In the genomic region with DNA sequence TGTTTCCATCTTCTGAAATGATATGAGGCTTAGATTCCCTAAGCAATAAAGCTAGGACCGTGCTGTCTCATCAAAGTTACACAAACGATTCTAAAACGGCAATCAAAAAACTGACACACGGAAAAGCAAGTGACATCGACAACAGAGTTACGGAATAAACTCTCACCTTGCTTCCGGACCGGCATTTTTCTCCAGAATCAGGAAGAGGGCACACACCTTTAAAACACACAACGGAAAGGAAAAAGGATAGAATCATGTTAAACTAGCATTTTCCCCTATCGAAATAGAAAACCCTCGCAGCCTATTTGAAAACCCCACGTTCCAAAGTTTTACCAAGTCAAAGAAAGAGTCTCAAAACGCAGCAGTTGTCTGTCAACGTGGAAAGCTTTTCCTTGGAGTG, we compare ENCODE assay signal across 8 cellular contexts. TPM values are rescaled to one million over a fixed set of nuclear protein-coding genes. Genes with fewer than 3 reads are reported as not detected.
DNase-seq lines count a peak whose midpoint lies in the region; ATAC-seq and TF ChIP-seq lines count a peak whose summit lies in the region.

No MANE protein-coding gene starts in this region.

- CTCF ChIA-PET in HEK293 (lab: Yijun Ruan, JAX): interaction anchor here (0.6 kb wide), 1 partner anchor 51 kb away, joined by 3 read pairs; no protein-coding TSS in a partner anchor

- no peak for TF ChIP-seq CTCF in AG09309 (IDR thresholded peaks at IDR 0.05; ENCODE audit: control insufficient read depth, insufficient read depth, low read depth, low read length, missing control alignments)
- TF ChIP-seq CTCF in HEK293 (tag by site-specific recombination; IDR thresholded peaks at IDR 0.05): no peak
- TF ChIP-seq CTCF in liver (IDR thresholded peaks at IDR 0.05; ENCODE audit: low read depth, low read length, missing input control): no peak
- no peak for TF ChIP-seq CTCF in transverse colon (IDR thresholded peaks at IDR 0.05)

- H3K36me3 ChIP-seq in HEK293 (ENCODE audit: control insufficient read depth in 2 of 2, insufficient read depth in 1 of 2, low read length in 2 of 2) (peaks cover 0 to 43% of the 10 kb centered on the region in 2 experiments), liver (ENCODE audit: control insufficient read depth in 4 of 4, insufficient read depth in 3 of 4, low read depth in 1 of 4, low read length in 3 of 4) (peaks cover under 1 to 4% (median 2%) of the 10 kb centered on the region in 4 donors), transverse colon (no peaks in the 10 kb centered on the region)

- TF ChIP-seq POLR2A in transverse colon (IDR thresholded peaks at IDR 0.05): no peak

- TF ChIP-seq RAD21 in liver (IDR thresholded peaks at IDR 0.05): no peak

- ATAC-seq in GM21619 (IDR thresholded peaks at IDR 0.05; ENCODE audit: unreplicated experiment): no peak

- H3K4me3 ChIP-seq in AG09309 (ENCODE audit: control insufficient read depth, low read depth, low read length) (peak overlapping the region; percentile 84), HEK293 (ENCODE audit: low read depth, low read length) (peak overlapping the region; percentile 95), liver (ENCODE audit: low read depth in 1 of 3, low read length in 3 of 3) (peak overlapping the region; percentile 68 to 94 (median 71)), transverse colon (peak overlapping the region; percentile 73 to 99 (median 90))

- intact Hi-C loops in transverse colon (cut with DNase I; ENCODE audit: low total_unique reads): no loop called here

- peak overlapping the region; percentile 57 to 85 for H3K9ac ChIP-seq in liver (ENCODE audit: low read depth in 1 of 2, low read length in 2 of 2)

- WGBS in liver: under 1% methylated on average over 14 of the region's 14 CpGs
- 0% methylated on average over 11 to 14 of the region's 14 CpGs for WGBS in transverse colon (ENCODE audit: low coverage in 1 of 2), 2 donors

- no peaks in the 10 kb centered on the region for H3K4me1 ChIP-seq in HEK293 (ENCODE audit: control insufficient read depth, insufficient read depth, low read length)
- peaks cover 2 to 35% (median 11%) of the 10 kb centered on the region in 4 donors for H3K4me1 ChIP-seq in liver (ENCODE audit: control insufficient read depth in 4 of 4, insufficient read depth in 4 of 4, low read length in 3 of 4)
- H3K4me1 ChIP-seq in transverse colon: peaks cover 0 to 54% (median 5%) of the 10 kb centered on the region in 4 donors

- no peaks in the 10 kb centered on the region for H3K27me3 ChIP-seq in liver (ENCODE audit: control insufficient read depth in 4 of 4, insufficient read depth in 4 of 4, low read length in 3 of 4)
- H3K27me3 ChIP-seq in transverse colon: no peaks in the 10 kb centered on the region

- no peaks in the 10 kb centered on the region for H3K9me3 ChIP-seq in HEK293 (ENCODE audit: control insufficient read depth, insufficient read depth, low read depth, low read length)
- no peaks in the 10 kb centered on the region for H3K9me3 ChIP-seq in liver (ENCODE audit: control insufficient read depth in 4 of 4, low read length in 3 of 4)
- H3K9me3 ChIP-seq in transverse colon: no peaks in the 10 kb centered on the region

- POLR2A ChIA-PET in HEK293 (lab: Yijun Ruan, JAX): interaction anchor here (1.3 to 1.5 kb wide), 2 partner anchors 11 to 13 kb away, joined by 3 to 6 read pairs; no protein-coding TSS in a partner anchor

- in situ Hi-C loops in transverse colon (cut with MboI; ENCODE audit: low pct_ligation_motif_present in 1 of 4, low pct_unique_long_range_greater_than_20kb in 1 of 4, low sequenced_read_pairs in 3 of 4): no loop called here

- TF ChIP-seq EP300 in transverse colon (IDR thresholded peaks at IDR 0.05; ENCODE audit: low read depth): no peak

- no peak for DNase-seq in AG09309 (ENCODE audit: low read depth)
- DNase-seq in transverse colon: no peak
- DNase-seq in NCI-H2196 treated with DMSO at 0.1 percent for 48 hours (lab: John Stamatoyannopoulos, UW; ENCODE audit: unreplicated experiment): no peak
- no peak for DNase-seq in NCI-H128 (lab: John Stamatoyannopoulos, UW; ENCODE audit: unreplicated experiment)

- H3K27ac ChIP-seq in HEK293 (ENCODE audit: extremely low read depth, low read depth, low read length) (peak overlapping the region; percentile 91; the same call in 1 of the 2 replicates), angular gyrus (ENCODE audit: low read depth, low read length) (peak overlapping the region; percentile 86), liver (ENCODE audit: low read depth in 1 of 2, low read length in 2 of 2) (peak overlapping the region; percentile 92 to 94), transverse colon (peak overlapping the region; percentile 92 to 98 (median 96))

TF ChIP-seq in HEK293, 187 proteins besides CTCF, POLR2A, EP300 and RAD21 (continues in another document):
- TF ChIP-seq ZIC2 (tag by site-specific recombination; IDR thresholded peaks at IDR 0.05): no peak
- TF ChIP-seq, protein P1, sequence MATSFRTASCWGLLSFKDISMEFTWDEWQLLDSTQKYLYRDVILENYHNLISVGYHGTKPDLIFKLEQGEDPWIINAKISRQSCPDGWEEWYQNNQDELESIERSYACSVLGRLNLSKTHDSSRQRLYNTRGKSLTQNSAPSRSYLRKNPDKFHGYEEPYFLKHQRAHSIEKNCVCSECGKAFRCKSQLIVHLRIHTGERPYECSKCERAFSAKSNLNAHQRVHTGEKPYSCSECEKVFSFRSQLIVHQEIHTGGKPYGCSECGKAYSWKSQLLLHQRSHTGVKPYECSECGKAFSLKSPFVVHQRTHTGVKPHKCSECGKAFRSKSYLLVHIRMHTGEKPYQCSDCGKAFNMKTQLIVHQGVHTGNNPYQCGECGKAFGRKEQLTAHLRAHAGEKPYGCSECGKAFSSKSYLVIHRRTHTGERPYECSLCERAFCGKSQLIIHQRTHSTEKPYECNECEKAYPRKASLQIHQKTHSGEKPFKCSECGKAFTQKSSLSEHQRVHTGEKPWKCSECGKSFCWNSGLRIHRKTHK (tag by site-specific recombination; IDR thresholded peaks at IDR 0.05): no peak
- TF ChIP-seq PRDM1 (tag by site-specific recombination; IDR thresholded peaks at IDR 0.05): peak; percentile 81; the same call in 1 of the 2 replicates
- TF ChIP-seq ZNF2 (tag by site-specific recombination; IDR thresholded peaks at IDR 0.05): no peak
- TF ChIP-seq ZEB2 (tag by site-specific recombination; IDR thresholded peaks at IDR 0.05): no peak
- no peak for TF ChIP-seq OSR2 (tag by site-specific recombination; IDR thresholded peaks at IDR 0.05)
- 0 out of 2 replicates have a peak, but pooled peaks have one; percentile 15 for TF ChIP-seq ZBTB20 (tag by site-specific recombination; IDR thresholded peaks at IDR 0.05)
- no peak for TF ChIP-seq ZBTB1 (tag by site-specific recombination; IDR thresholded peaks at IDR 0.05)
- TF ChIP-seq ZFP37 (tag by site-specific recombination; IDR thresholded peaks at IDR 0.05): no peak; the same call in 1 of the 2 replicates
- 0 out of 2 replicates have a peak, but pooled peaks have one; percentile 19 for TF ChIP-seq ZNF660 (tag by site-specific recombination; IDR thresholded peaks at IDR 0.05)
- no peak for TF ChIP-seq ZNF132 (tag by site-specific recombination; IDR thresholded peaks at IDR 0.05; ENCODE audit: borderline replicate concordance)
- TF ChIP-seq KLF9 (tag by site-specific recombination; IDR thresholded peaks at IDR 0.05; ENCODE audit: low read depth): no peak
- TF ChIP-seq ZNF658 (tag by site-specific recombination; IDR thresholded peaks at IDR 0.05): no peak

TF ChIP-seq in liver, 16 proteins besides CTCF, POLR2A, EP300 and RAD21:
- TF ChIP-seq YY1 (IDR thresholded peaks at IDR 0.05) (peak; percentile 24), HNF4G (IDR thresholded peaks at IDR 0.05) (no peak)

RNA-seq across cellular contexts. Expression of a gene that starts 1.4 kb away (rescaled TPM):
- total RNA-seq in liver: 10 to 100 TPM; 31.3 to 51.2 TPM
- polyA plus RNA-seq in liver: 10 to 100 TPM; 12.7 to 13.2 TPM
- 100 to 1,000 TPM; 134 to 211 (median 152) TPM for total RNA-seq in transverse colon
